1 cellular context compared by ENCODE assay signal in the genomic region with DNA sequence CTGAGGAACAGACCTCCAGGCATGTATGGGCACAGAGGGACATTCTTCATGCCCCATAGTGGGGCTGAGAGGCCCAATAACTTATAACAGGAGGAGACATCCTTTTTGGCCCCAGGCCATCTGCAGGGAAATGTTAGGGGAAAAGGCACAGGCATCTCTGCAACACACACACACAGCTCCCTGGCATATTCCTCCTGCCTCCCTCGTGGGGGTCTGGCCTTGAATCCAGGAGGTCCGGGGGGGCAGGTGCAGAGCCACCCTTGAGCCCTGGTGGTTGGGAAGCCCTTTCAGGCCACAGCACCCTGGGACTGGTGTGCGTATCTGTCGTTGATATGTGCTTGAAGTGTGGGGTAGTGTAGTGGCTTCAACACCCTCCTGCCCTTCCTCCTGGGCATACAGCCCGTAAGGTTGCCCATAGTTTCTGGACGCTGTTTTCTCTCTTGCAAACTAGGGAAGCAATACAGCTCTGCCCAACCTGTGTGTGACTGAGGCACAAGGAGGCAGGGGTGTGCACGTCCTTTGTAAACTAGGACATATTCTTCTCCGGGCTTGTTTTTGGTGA.
TF ChIP-seq lines count a peak whose summit lies in the region.

No MANE protein-coding gene starts in this region.

TF ChIP-seq in SK-N-SH, 30 proteins besides CTCF, POLR2A, EP300 and RAD21 (continued from another document):
- TF ChIP-seq, protein P1, sequence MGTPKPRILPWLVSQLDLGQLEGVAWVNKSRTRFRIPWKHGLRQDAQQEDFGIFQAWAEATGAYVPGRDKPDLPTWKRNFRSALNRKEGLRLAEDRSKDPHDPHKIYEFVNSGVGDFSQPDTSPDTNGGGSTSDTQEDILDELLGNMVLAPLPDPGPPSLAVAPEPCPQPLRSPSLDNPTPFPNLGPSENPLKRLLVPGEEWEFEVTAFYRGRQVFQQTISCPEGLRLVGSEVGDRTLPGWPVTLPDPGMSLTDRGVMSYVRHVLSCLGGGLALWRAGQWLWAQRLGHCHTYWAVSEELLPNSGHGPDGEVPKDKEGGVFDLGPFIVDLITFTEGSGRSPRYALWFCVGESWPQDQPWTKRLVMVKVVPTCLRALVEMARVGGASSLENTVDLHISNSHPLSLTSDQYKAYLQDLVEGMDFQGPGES (IDR thresholded peaks at IDR 0.05; ENCODE audit: low read depth, low read length) = no peak
- TF ChIP-seq, protein P2, sequence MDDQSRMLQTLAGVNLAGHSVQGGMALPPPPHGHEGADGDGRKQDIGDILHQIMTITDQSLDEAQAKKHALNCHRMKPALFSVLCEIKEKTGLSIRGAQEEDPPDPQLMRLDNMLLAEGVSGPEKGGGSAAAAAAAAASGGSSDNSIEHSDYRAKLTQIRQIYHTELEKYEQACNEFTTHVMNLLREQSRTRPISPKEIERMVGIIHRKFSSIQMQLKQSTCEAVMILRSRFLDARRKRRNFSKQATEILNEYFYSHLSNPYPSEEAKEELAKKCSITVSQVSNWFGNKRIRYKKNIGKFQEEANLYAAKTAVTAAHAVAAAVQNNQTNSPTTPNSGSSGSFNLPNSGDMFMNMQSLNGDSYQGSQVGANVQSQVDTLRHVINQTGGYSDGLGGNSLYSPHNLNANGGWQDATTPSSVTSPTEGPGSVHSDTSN (IDR thresholded peaks at IDR 0.05) = no peak
TF ChIP-seq in SK-N-SH: peak in this region for 2.
